In genomic region chr2:11527001-11527400, GRCh38 we compare ENCODE assay signal across 23 cellular contexts.
"Had no signal": no experiment of that assay in that cellular context is flagged by ENCODE, and none has a peak within 500 bp of the region (broad histone marks: within the 10 kb centered on the region; RNA-seq: fewer than 3 reads in every experiment).

No MANE protein-coding gene starts in this region.

- H3K4me1 ChIP-seq: esophagus muscularis mucosa, gastroesophageal sphincter, heart left ventricle, left lung, neural progenitor cell, prostate gland, right atrium auricular region, tibial artery had no signal

- H3K4me3 ChIP-seq: body of pancreas, esophagus muscularis mucosa, gastroesophageal sphincter, heart left ventricle, left lung, mucosa of descending colon, neural progenitor cell, prostate gland, right atrium auricular region, tibial artery had no signal

- H3K4me2 ChIP-seq: neural progenitor cell had no signal

- H2AFZ ChIP-seq: neural progenitor cell had no signal

- ATAC-seq: activated CD4-positive, alpha-beta T cell treated with anti-CD3 and anti-CD28 coated beads for 36 hours; body of pancreas; gastroesophageal sphincter; heart left ventricle; left lung; mucosa of descending colon; stimulated activated naive CD8-positive, alpha-beta T cell treated with anti-CD3 and anti-CD28 coated beads, Interleukin-15, Interleukin-2, amounts not matched to agents 100 U/mL and 50 U/mL, for 24 hours; WTC11 had no signal

- H3K36me3 ChIP-seq: esophagus muscularis mucosa, gastroesophageal sphincter, heart left ventricle, left lung, neural progenitor cell, prostate gland, right atrium auricular region, tibial artery had no signal

- H3K27ac ChIP-seq: body of pancreas, esophagus muscularis mucosa, gastroesophageal sphincter, heart left ventricle, left lung, neural progenitor cell, prostate gland, right atrium auricular region, tibial artery had no signal

- DNase-seq: activated CD4-positive, alpha-beta memory T cell treated with anti-CD3 and anti-CD28 coated beads for 36 hours; activated CD4-positive, alpha-beta T cell treated with anti-CD3 and anti-CD28 coated beads for 36 hours; activated T-cell treated with anti-CD3 and anti-CD28 coated beads for 4 hours; amniotic stem cell; body of pancreas; dermis blood vessel endothelial cell; effector memory CD4-positive, alpha-beta T cell; heart left ventricle; left lung; mucosa of descending colon; naive B cell; stimulated activated CD4-positive, alpha-beta T cell treated with anti-CD3 and anti-CD28 coated beads, Interleukin-12 subunit alpha, Interleukin-12 subunit beta, amount 100 ng/mL, for 4 hours; stimulated activated CD4-positive, alpha-beta T cell treated with anti-CD3 and anti-CD28 coated beads, Interleukin-1b, Interleukin-23, amount 100 ng/mL, for 48 hours; stimulated activated CD8-positive, alpha-beta memory T cell treated with anti-CD3 and anti-CD28 coated beads, Interleukin-4, amount 100 ng/mL, for 48 hours; stimulated activated naive CD8-positive, alpha-beta T cell treated with anti-CD3 and anti-CD28 coated beads, Interleukin-15, Interleukin-2, amounts not matched to agents 100 U/mL and 50 U/mL, for 24 hours; substantia nigra; tibial artery had no signal

- H3K9me3 ChIP-seq: body of pancreas, esophagus muscularis mucosa, gastroesophageal sphincter, left lung, mucosa of descending colon, prostate gland, right atrium auricular region, tibial artery had no signal

- H3K9ac ChIP-seq: neural progenitor cell had no signal

- H3K27me3 ChIP-seq: body of pancreas, neural progenitor cell, right atrium auricular region had no signal
